Comparison of ENCODE assay signal across 35 cellular contexts in the genomic region with DNA sequence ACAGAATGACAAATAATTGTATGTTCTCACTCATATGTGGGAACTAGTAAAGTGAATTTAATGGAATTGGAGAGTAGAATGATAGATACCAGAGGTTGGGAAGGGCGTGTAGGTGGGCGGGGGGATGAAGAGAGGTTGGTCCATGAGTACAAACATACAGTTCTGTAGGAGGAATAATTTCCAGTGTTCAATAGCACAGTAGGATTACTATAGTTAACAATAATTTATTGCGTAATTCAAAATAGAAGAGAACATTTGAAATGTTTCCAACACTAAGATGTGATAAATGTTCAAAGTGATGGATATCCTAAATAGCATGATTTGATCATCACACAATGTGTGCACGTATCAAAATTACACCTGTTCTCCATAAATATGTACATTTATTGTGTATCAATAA.
"Had no signal": no experiment of that assay in that cellular context is flagged by ENCODE, and none has a peak within 500 bp of the region (broad histone marks: within the 10 kb centered on the region; RNA-seq: fewer than 3 reads in every experiment).

No MANE protein-coding gene starts in this region.

- H3K27me3 ChIP-seq: MG63 had no signal

- H3K4me3 ChIP-seq: MG63 had no signal

- DNase-seq: Kasumi-1, MG63, MM.1S, MV-4-11, NCI-H1048, NCI-H1092, NCI-H1092 treated with DMSO at 0.1 percent for 48 hours, NCI-H1105, NCI-H1105 treated with DMSO at 0.1 percent for 48 hours, NCI-H1417, NCI-H1417 treated with DMSO at 0.1 percent for 48 hours, NCI-H1436, NCI-H1436 treated with DMSO at 0.1 percent for 48 hours, NCI-H146, NCI-H1694, NCI-H1694 treated with DMSO at 0.1 percent for 48 hours, NCI-H187, NCI-H187 treated with DMSO at 0.1 percent for 48 hours, NCI-H1930, NCI-H2029, NCI-H2029 treated with DMSO at 0.1 percent for 48 hours, NCI-H2081, NCI-H2081 treated with DMSO at 0.1 percent for 48 hours, NCI-H2107, NCI-H2171, NCI-H2171 treated with DMSO at 0.1 percent for 48 hours, NCI-H2227 treated with DMSO at 0.1 percent for 48 hours, NCI-H226, NCI-H345, NCI-H446, NCI-H446 treated with DMSO at 0.1 percent for 48 hours, NCI-H510A, NCI-H510A treated with DMSO at 0.1 percent for 48 hours, NCI-H524, NCI-H524 treated with DMSO at 0.1 percent for 48 hours had no signal

- H3K9me3 ChIP-seq: MG63 had no signal

- H3K36me3 ChIP-seq: MG63 had no signal
